In genomic region chr17:1882836-1883235, GRCh38 we compare ENCODE assay signal across 8 cellular contexts. TPM values are rescaled to one million over a fixed set of nuclear protein-coding genes. Genes with fewer than 3 reads are reported as not detected.
DNase-seq lines count a peak whose midpoint lies in the region; ATAC-seq and TF ChIP-seq lines count a peak whose summit lies in the region.

No MANE protein-coding gene starts in this region.

- H3K27me3 ChIP-seq in Peyer's patch (no peaks in the 10 kb centered on the region), dorsolateral prefrontal cortex (no peaks in the 10 kb centered on the region)

- no peaks in the 10 kb centered on the region for H3K4me1 Mint-ChIP-seq in naive B cell

- ATAC-seq in naive B cell (ENCODE audit: low read depth in 2 of 2) (peak in 1 of 2 donors; percentile 20), HG02588 (IDR thresholded peaks at IDR 0.05; ENCODE audit: unreplicated experiment) (no peak), GM19463 (IDR thresholded peaks at IDR 0.05; ENCODE audit: unreplicated experiment) (no peak)

- peak; percentile 36 for DNase-seq in A172 (ENCODE audit: low spot score)
- peak; percentile 52 for DNase-seq in GM10248 (ENCODE audit: extremely low spot score)
- DNase-seq in Peyer's patch: peak in 1 of 3 donors; percentile 59
- DNase-seq in dorsolateral prefrontal cortex: peak in 2 of 10 donors; percentile 35 to 42
- DNase-seq in naive B cell: peak; percentile 24
- no peak for DNase-seq in hippocampal formation (lab: John Stamatoyannopoulos, UW)

- POLR2A ChIA-PET in GM10248 (lab: Yijun Ruan, JAX): no interaction called here

- no peaks in the 10 kb centered on the region for H3K27me3 Mint-ChIP-seq in naive B cell

- no peaks in the 10 kb centered on the region for H3K9me3 Mint-ChIP-seq in naive B cell

- H3K4me3 ChIP-seq in Peyer's patch: no peak overlapping the region
- no peak overlapping the region for H3K4me3 ChIP-seq in dorsolateral prefrontal cortex

- intact Hi-C loops in dorsolateral prefrontal cortex (cut with DNase I): loop anchor here in 1 of 2 donors (5.0 kb wide), 1 partner anchor 56 kb away; the partner anchor contains the start of gene SMYD4

- CTCF ChIA-PET in GM10248 (lab: Yijun Ruan, JAX): interaction anchor here (0.8 to 3.2 kb wide), 13 partner anchors 10 to 162 kb away, joined by 3 to 7 read pairs (median 4); partner anchors contain the start of genes OVCA2 and RTN4RL1

- no peak for TF ChIP-seq POLR2A in Peyer's patch (IDR thresholded peaks at IDR 0.05)

- peaks cover 16 to 42% of the 10 kb centered on the region in 2 donors for H3K36me3 Mint-ChIP-seq in naive B cell

- H3K9me3 ChIP-seq in Peyer's patch: no peaks in the 10 kb centered on the region

- no peak overlapping the region for H3K27ac Mint-ChIP-seq in naive B cell

- H3K4me3 Mint-ChIP-seq in naive B cell: no peak overlapping the region

- H3K27ac ChIP-seq in Peyer's patch: no peak overlapping the region
- H3K27ac ChIP-seq in dorsolateral prefrontal cortex: no peak overlapping the region

- TF ChIP-seq CTCF in GM10248 (IDR thresholded peaks at IDR 0.05; ENCODE audit: control extremely low read depth, extremely low read depth, low read depth, missing control alignments): peak; percentile 58
- TF ChIP-seq CTCF in Peyer's patch (IDR thresholded peaks at IDR 0.05): peak; percentile 41 to 57 (median 54)
- peak; percentile 29 to 71 (median 56) for TF ChIP-seq CTCF in dorsolateral prefrontal cortex (IDR thresholded peaks at IDR 0.05 in 54 of 56, conservative IDR thresholded peaks at IDR 0.05 in 2 of 56; ENCODE audit: low read depth in 1 of 56, partially characterized antibody in 56 of 56)

- peaks cover 0 to 98% (median 0%) of the 10 kb centered on the region in 3 donors for H3K36me3 ChIP-seq in Peyer's patch

- H3K4me1 ChIP-seq in Peyer's patch: no peaks in the 10 kb centered on the region

RNA-seq across cellular contexts. Expression of gene RPA1, which starts 53.0 kb away (rescaled TPM):
- total RNA-seq in A172 (2014; rRNA removed; shearing (Covaris generic)): 41.1 and 46.1 TPM in 2 replicates
- total RNA-seq in Peyer's patch (10 to 100 TPM; 17.2 to 32.2 (median 26.0) TPM), dorsolateral prefrontal cortex (100 to 1,000 TPM in 2 of 120 experiments, 10 to 100 TPM in 118; 54.2 to 102 (median 73.3) TPM)
- 10 to 100 TPM; 45.1 to 56.0 (median 50.5) TPM for polyA plus RNA-seq in naive B cell (ENCODE audit: low read depth in 6 of 6)

RNA-seq across cellular contexts. Expression of gene SMYD4, which starts 53.1 kb away (rescaled TPM):
- 5.1 and 7.7 TPM in 2 replicates for total RNA-seq in A172 (2014; rRNA removed; shearing (Covaris generic))
- total RNA-seq in Peyer's patch (10 to 100 TPM; 31.2 to 42.1 (median 39.8) TPM), dorsolateral prefrontal cortex (10 to 100 TPM; 13.6 to 30.4 (median 20.5) TPM)
- polyA plus RNA-seq in naive B cell (ENCODE audit: low read depth in 6 of 6): 10 to 100 TPM in 2 of 6 donors, 1 to 10 TPM in 4; 4.0 to 15.8 (median 7.7) TPM

Comparison
In these comparisons a context has a peak if more than half of its experiments do, and no peak if none do; other contexts are left out.
1. DNase-seq: peak in A172 (single experiment), GM10248 (single experiment) and naive B cell (single experiment); none in hippocampal formation (0 of 2).
2. Peak in every context shown above with its lines, with median percentiles within 50 percentile points of each other: CTCF ChIP-seq.